In genomic region chr7:34491899-34492298, GRCh38 we compare ENCODE assay signal across 25 cellular contexts.
DNase-seq lines count a peak whose midpoint lies in the region; FAIRE-seq and TF ChIP-seq lines count a peak whose summit lies in the region.
"Had no signal": no experiment of that assay in that cellular context is flagged by ENCODE, and none has a peak within 500 bp of the region (broad histone marks: within the 10 kb centered on the region; RNA-seq: fewer than 3 reads in every experiment).

No MANE protein-coding gene starts in this region.

- H3K27ac Mint-ChIP-seq in MCF 10A (ENCODE audit: low read depth, unreplicated experiment) = no peak overlapping the region
- H3K27ac Mint-ChIP-seq: CD14-positive monocyte; CD4-positive, alpha-beta memory T cell; CD8-positive, alpha-beta memory T cell had no signal

- peak; percentile 13 for FAIRE-seq in keratinocyte (lab: Jason Lieb, UNC)
- FAIRE-seq: A204.1, G401.6, GM12891, GM19239 had no signal

- H4K20me1 ChIP-seq in mammary epithelial cell (ENCODE audit: insufficient read depth, low read length) = no peaks in the 10 kb centered on the region
- no peaks in the 10 kb centered on the region for H4K20me1 ChIP-seq in keratinocyte (ENCODE audit: control insufficient read depth, extremely low read depth, insufficient read depth, low read length)
- H4K20me1 ChIP-seq: BLaER1 had no signal

- no peaks in the 10 kb centered on the region for H3K9me1 ChIP-seq in keratinocyte (ENCODE audit: control insufficient read depth, extremely low read depth, insufficient read depth, low read length)

- no peak overlapping the region for H2AFZ ChIP-seq in mammary epithelial cell (ENCODE audit: low read depth, low read length)
- no peak overlapping the region for H2AFZ ChIP-seq in keratinocyte (ENCODE audit: control insufficient read depth, low read length)

- H3K4me3 ChIP-seq in mammary epithelial cell (replicated peaks in 1 of 3; ENCODE audit: insufficient read depth in 1 of 3, low read depth in 2 of 3, low read length in 3 of 3) (no peak overlapping the region), epithelial cell of esophagus (ENCODE audit: low read length) (no peak overlapping the region), keratinocyte (ENCODE audit: control insufficient read depth in 2 of 3, extremely low read depth in 1 of 3, insufficient read depth in 2 of 3, low read depth in 1 of 3, low read length in 3 of 3) (no peak overlapping the region)
- H3K4me3 ChIP-seq: BLaER1 had no signal

- H3K4me1 Mint-ChIP-seq in MCF 10A (ENCODE audit: insufficient read depth, unreplicated experiment) = no peaks in the 10 kb centered on the region
- H3K4me1 Mint-ChIP-seq: CD14-positive monocyte; CD4-positive, alpha-beta memory T cell; CD4-positive, CD25-positive, alpha-beta regulatory T cell; CD8-positive, alpha-beta memory T cell had no signal

- peaks cover 8% of the 10 kb centered on the region for H3K9me3 Mint-ChIP-seq in MCF 10A (ENCODE audit: unreplicated experiment)

- H3K4me2 ChIP-seq in mammary epithelial cell (ENCODE audit: insufficient read depth, low read depth, low read length) (no peak overlapping the region), keratinocyte (ENCODE audit: control insufficient read depth, extremely low read depth, insufficient read depth, low read depth, low read length) (no peak overlapping the region)
- H3K4me2 ChIP-seq: BLaER1 had no signal

- TF ChIP-seq CTCF in mammary epithelial cell (conservative IDR thresholded peaks at IDR 0.05 in 1 of 2, IDR thresholded peaks at IDR 0.05 in 1 of 2; ENCODE audit: extremely low read depth in 1 of 2, insufficient read depth in 1 of 2, low read depth in 1 of 2, low read length in 2 of 2) = no peak
- TF ChIP-seq CTCF in MCF 10A (IDR thresholded peaks at IDR 0.05; ENCODE audit: unreplicated experiment) = no peak
- no peak for TF ChIP-seq CTCF in epithelial cell of esophagus (IDR thresholded peaks at IDR 0.05; ENCODE audit: insufficient read depth, low read depth, low read length, missing control alignments)
- no peak for TF ChIP-seq CTCF in keratinocyte (optimal IDR thresholded peaks at IDR 0.05 in 1 of 3, IDR thresholded peaks at IDR 0.05 in 1 of 3, conservative IDR thresholded peaks at IDR 0.05 in 1 of 3; ENCODE audit: extremely low read depth in 1 of 3, insufficient read depth in 2 of 3, low read length in 3 of 3)

- in situ Hi-C loops in mammary epithelial cell (cut with MboI; ENCODE audit: low sequenced_read_pairs in 2 of 2) = no loop called here

- H3K27me3 ChIP-seq in mammary epithelial cell (ENCODE audit: insufficient read depth, low read length) (no peaks in the 10 kb centered on the region), keratinocyte (ENCODE audit: control insufficient read depth, extremely low read depth, insufficient read depth, low read length) (no peaks in the 10 kb centered on the region)
- H3K27me3 ChIP-seq: BE2C, BLaER1 had no signal

- H3K9me3 ChIP-seq in mammary epithelial cell (replicated peaks; ENCODE audit: insufficient read depth, low read length) (no peaks in the 10 kb centered on the region), keratinocyte (ENCODE audit: control insufficient read depth, low read depth, low read length) (no peaks in the 10 kb centered on the region)
- H3K9me3 ChIP-seq: BE2C, BLaER1 had no signal

- dilution Hi-C loops in mammary epithelial cell (cut with HindIII; ENCODE audit: low sequenced_read_pairs) = no loop called here
- dilution Hi-C loops in keratinocyte (cut with MboI; ENCODE audit: extremely low pct_ligation_motif_present, low sequenced_read_pairs) = no loop called here

- CTCF ChIA-PET in mammary epithelial cell (lab: Charles Lee; ENCODE audit: low non-redundant PET) (no interaction called here), MCF 10A (lab: Yijun Ruan, JAX) (interaction anchor here (1.1 kb wide), 1 partner anchor 172 kb away, joined by 5 read pairs; no protein-coding TSS in a partner anchor)

- H3K36me3 ChIP-seq in mammary epithelial cell (ENCODE audit: insufficient read depth, low read length) = no peaks in the 10 kb centered on the region
- H3K36me3 ChIP-seq in keratinocyte (ENCODE audit: control insufficient read depth in 2 of 2, extremely low read depth in 1 of 2, insufficient read depth in 2 of 2, low read length in 2 of 2) = no peaks in the 10 kb centered on the region
- H3K36me3 ChIP-seq: BE2C, BLaER1 had no signal

- no peaks in the 10 kb centered on the region for H3K27me3 Mint-ChIP-seq in MCF 10A (ENCODE audit: insufficient read depth, unreplicated experiment)
- H3K27me3 Mint-ChIP-seq: CD4-positive, CD25-positive, alpha-beta regulatory T cell; CD8-positive, alpha-beta memory T cell had no signal

- no TSS peak for BruUV-seq in mammary epithelial cell (replicated peaks; lab: Mats Ljungman, UMichigan)
- BruUV-seq in MCF 10A (replicated peaks; lab: Mats Ljungman, UMichigan) = no TSS peak

- H3K4me1 ChIP-seq in mammary epithelial cell (ENCODE audit: insufficient read depth, low read length) = no peaks in the 10 kb centered on the region
- peaks cover 4% of the 10 kb centered on the region for H3K4me1 ChIP-seq in keratinocyte (ENCODE audit: control insufficient read depth, extremely low read depth, insufficient read depth, low read length)
- H3K4me1 ChIP-seq: BE2C, BLaER1 had no signal

- DNase-seq in mammary epithelial cell (peak; percentile 23), MCF 10A (ENCODE audit: unreplicated experiment) (no peak), epithelial cell of esophagus (ENCODE audit: low read depth) (peak; percentile 60), keratinocyte (ENCODE audit: low read depth, low spot score) (no peak), DMS53 treated with DMSO at 0.1 percent for 48 hours (lab: John Stamatoyannopoulos, UW; ENCODE audit: unreplicated experiment) (no peak), amniotic stem cell (lab: John Stamatoyannopoulos, UW) (no peak)
- DNase-seq: 8988T; ACHN; BE2C; C1 segment of cervical spinal cord; CD4-positive, alpha-beta memory T cell; CD4-positive, CD25-positive, alpha-beta regulatory T cell; CD8-positive, alpha-beta memory T cell; COR-L47; DMS 273 treated with DMSO at 0.1 percent for 48 hours; DMS153; DMS53; DMS79 treated with DMSO at 0.1 percent for 48 hours; GF-D8 had no signal

- 90% methylated on average over 3 of the region's 3 CpGs for WGBS in mammary epithelial cell (ENCODE audit: low coverage, missing lambda C conversion rate)

- POLR2A ChIA-PET in MCF 10A (lab: Yijun Ruan, JAX) = no interaction called here

- no peak overlapping the region for H3K9ac ChIP-seq in mammary epithelial cell (ENCODE audit: insufficient read depth, low read length)
- H3K9ac ChIP-seq in keratinocyte (ENCODE audit: control insufficient read depth, extremely low read depth, insufficient read depth, low read length) = no peak overlapping the region
- H3K9ac ChIP-seq: BLaER1 had no signal

- no peaks in the 10 kb centered on the region for H3K79me2 ChIP-seq in mammary epithelial cell (ENCODE audit: insufficient read depth, low read length)
- H3K79me2 ChIP-seq in keratinocyte (ENCODE audit: control insufficient read depth, insufficient read depth, low read length) = no peaks in the 10 kb centered on the region

- H3K27ac ChIP-seq in mammary epithelial cell (ENCODE audit: insufficient read depth, low read depth, low read length) (no peak overlapping the region), keratinocyte (ENCODE audit: control insufficient read depth, insufficient read depth, low read length) (no peak overlapping the region)
- H3K27ac ChIP-seq: BLaER1 had no signal

- no peak overlapping the region for H3K4me3 Mint-ChIP-seq in MCF 10A (ENCODE audit: unreplicated experiment)
- H3K4me3 Mint-ChIP-seq: CD14-positive monocyte; CD4-positive, alpha-beta memory T cell; CD4-positive, CD25-positive, alpha-beta regulatory T cell; CD8-positive, alpha-beta memory T cell had no signal

- intact Hi-C loops in mammary epithelial cell (cut with micrococcal nuclease) = no loop called here
- intact Hi-C loops in MCF 10A (cut with micrococcal nuclease) = no loop called here

- no peaks in the 10 kb centered on the region for H3K36me3 Mint-ChIP-seq in MCF 10A (ENCODE audit: insufficient read depth, unreplicated experiment)
- H3K36me3 Mint-ChIP-seq: CD14-positive monocyte; CD4-positive, alpha-beta memory T cell; CD4-positive, CD25-positive, alpha-beta regulatory T cell; CD8-positive, alpha-beta memory T cell had no signal

Comparison
In these comparisons a context has a peak if more than half of its experiments do, and no peak if none do; other contexts are left out.
1. DNase-seq: peak in mammary epithelial cell (single experiment) and epithelial cell of esophagus (single experiment); none in MCF 10A (single experiment), keratinocyte (single experiment), DMS53 treated with DMSO at 0.1 percent for 48 hours (single experiment) and amniotic stem cell (single experiment).